In genomic region chr15:44535092-44535491, GRCh38 we compare ENCODE assay signal across 12 cellular contexts. TPM values are rescaled to one million over a fixed set of nuclear protein-coding genes. Genes with fewer than 3 reads are reported as not detected.
DNase-seq lines count a peak whose midpoint lies in the region; ATAC-seq and TF ChIP-seq lines count a peak whose summit lies in the region.
"Had no signal": no experiment of that assay in that cellular context is flagged by ENCODE, and none has a peak within 500 bp of the region (broad histone marks: within the 10 kb centered on the region; RNA-seq: fewer than 3 reads in every experiment).

No MANE protein-coding gene starts in this region.

- TF ChIP-seq RAD21 in HCT116 (IDR thresholded peaks at IDR 0.05; ENCODE audit: low read depth), result no peak

- H3K9ac ChIP-seq in BLaER1, result no peak overlapping the region
- H3K9ac ChIP-seq in HCT116 (ENCODE audit: low read length), result no peak overlapping the region

- POLR2A ChIA-PET in HCT116 (lab: Charles Lee), result no interaction called here

- in situ Hi-C loops in KBM-7 (cut with MboI; ENCODE audit: low pct_unique_long_range_greater_than_20kb, low sequenced_read_pairs), result loop anchor here (25.0 kb wide), 1 partner anchor 648 kb away; no protein-coding TSS in a partner anchor

- H3K4me1 ChIP-seq in BLaER1 (peaks cover 25% of the 10 kb centered on the region), HCT116 (ENCODE audit: control insufficient read depth in 1 of 2, insufficient read depth in 2 of 2, low read length in 2 of 2) (peaks cover 9 to 17% of the 10 kb centered on the region in 2 experiments; a peak in 3 of 4 replicates)

- H4K20me1 ChIP-seq in BLaER1 (peaks cover 28% of the 10 kb centered on the region), HCT116 (ENCODE audit: insufficient read depth) (peaks cover 10% of the 10 kb centered on the region; the same call in 1 of the 2 replicates)

- peak overlapping the region; percentile 57 for H3K27ac Mint-ChIP-seq in activated naive CD8-positive, alpha-beta T cell treated with anti-CD3 and anti-CD28 coated beads, Interleukin-2, amount 50 U/mL, for 24 hours
- H3K27ac Mint-ChIP-seq in mesothelial cell of epicardium, result peak overlapping the region; percentile 98

- no TSS peak for BruUV-seq in HCT116 (replicated peaks; lab: Mats Ljungman, UMichigan)

- H3K36me3 Mint-ChIP-seq in activated naive CD8-positive, alpha-beta T cell treated with anti-CD3 and anti-CD28 coated beads, Interleukin-2, amount 50 U/mL, for 24 hours (ENCODE audit: low read depth), result peaks cover 20% of the 10 kb centered on the region
- peaks cover 8% of the 10 kb centered on the region for H3K36me3 Mint-ChIP-seq in mesothelial cell of epicardium

- H3K27me3 Mint-ChIP-seq in activated naive CD8-positive, alpha-beta T cell treated with anti-CD3 and anti-CD28 coated beads, Interleukin-2, amount 50 U/mL, for 24 hours, result no peaks in the 10 kb centered on the region
- no peaks in the 10 kb centered on the region for H3K27me3 Mint-ChIP-seq in mesothelial cell of epicardium (ENCODE audit: low read depth)

- H3K27ac ChIP-seq in BLaER1 (no peak overlapping the region), HCT116 (ENCODE audit: low read depth, low read length) (no peak overlapping the region)

- peaks cover 40% of the 10 kb centered on the region for H3K79me2 ChIP-seq in HCT116 (ENCODE audit: insufficient read depth, low read length)

- RAD21 ChIA-PET in HCT116 (lab: Charles Lee; ENCODE audit: low non-redundant PET in 1 of 2, low total read pairs in 2 of 2, uncharacterized antibody in 2 of 2, unreplicated experiment in 2 of 2), result no interaction called here

- no peaks in the 10 kb centered on the region for H3K27me3 ChIP-seq in BLaER1
- no peaks in the 10 kb centered on the region for H3K27me3 ChIP-seq in HCT116 (ENCODE audit: insufficient read depth, low read length)
- H3K27me3 ChIP-seq: sigmoid colon, uterus had no signal

- DNase-seq in HCT116 (ENCODE audit: low read depth, low spot score) (no peak), mesothelial cell of epicardium (ENCODE audit: low spot score in 2 of 2, unreplicated experiment in 2 of 2) (no peak), cortex of kidney (lab: John Stamatoyannopoulos, UW) (no peak), KBM-7 (no peak), SIG-M5 treated with dmso at 0.1 percent for 504 hours (lab: John Stamatoyannopoulos, UW; ENCODE audit: unreplicated experiment) (no peak)
- DNase-seq in activated naive CD8-positive, alpha-beta T cell treated with anti-CD3 and anti-CD28 coated beads, Interleukin-2, amount 50 U/mL, for 24 hours, result no peak
- DNase-seq: GOT3, lower lobe of right lung, sigmoid colon had no signal

- no peaks in the 10 kb centered on the region for H3K9me2 ChIP-seq in HCT116 (ENCODE audit: insufficient read depth)

- intact Hi-C loops in HCT116 (cut with micrococcal nuclease), result no loop called here

- CTCF ChIA-PET in HCT116 (lab: Charles Lee), result no interaction called here

- H3K9me3 ChIP-seq in BLaER1 (no peaks in the 10 kb centered on the region), HCT116 (ENCODE audit: control insufficient read depth in 1 of 2, insufficient read depth in 1 of 2, low read depth in 1 of 2, low read length in 2 of 2) (no peaks in the 10 kb centered on the region)
- H3K9me3 ChIP-seq: lower lobe of right lung, sigmoid colon, uterus had no signal

- no peak for TF ChIP-seq CTCF in HCT116 (IDR thresholded peaks at IDR 0.05 in 2 of 3, conservative IDR thresholded peaks at IDR 0.05 in 1 of 3; ENCODE audit: borderline replicate concordance in 1 of 3, insufficient read depth in 1 of 3, low read depth in 2 of 3, low read length in 2 of 3)
- no peak for TF ChIP-seq CTCF in mesothelial cell of epicardium (IDR thresholded peaks at IDR 0.05; ENCODE audit: unreplicated experiment)

- peaks cover 9% of the 10 kb centered on the region; the same call in 1 of the 2 replicates for H3K36me3 ChIP-seq in BLaER1
- peaks cover 2 to 7% of the 10 kb centered on the region in 2 experiments; a peak in 2 of 4 replicates for H3K36me3 ChIP-seq in HCT116 (ENCODE audit: control insufficient read depth in 1 of 2, insufficient read depth in 2 of 2, low read length in 2 of 2)
- H3K36me3 ChIP-seq: uterus had no signal

- TF ChIP-seq POLR2A in HCT116 (IDR thresholded peaks at IDR 0.05; ENCODE audit: borderline replicate concordance, extremely low read depth, insufficient read depth, insufficient read length), result no peak

- H3K4me2 ChIP-seq in BLaER1, result peak overlapping the region; percentile 96; the same call in 1 of the 2 replicates
- H3K4me2 ChIP-seq in HCT116 (ENCODE audit: low read length), result peak overlapping the region; percentile 87; the same call in 1 of the 2 replicates

- no peak for ATAC-seq in HCT116
- ATAC-seq in activated naive CD8-positive, alpha-beta T cell treated with anti-CD3 and anti-CD28 coated beads, Interleukin-2, amount 50 U/mL, for 24 hours, result no peak
- no peak for ATAC-seq in GM21717 (IDR thresholded peaks at IDR 0.05; ENCODE audit: unreplicated experiment)
- ATAC-seq: lower lobe of right lung had no signal

- H3K4me3 ChIP-seq in BLaER1 (no peak overlapping the region), HCT116 (replicated peaks in 1 of 2; ENCODE audit: low read depth in 1 of 2, low read length in 2 of 2) (no peak overlapping the region)

- H3K4me1 Mint-ChIP-seq in activated naive CD8-positive, alpha-beta T cell treated with anti-CD3 and anti-CD28 coated beads, Interleukin-2, amount 50 U/mL, for 24 hours, result peaks cover 32% of the 10 kb centered on the region
- peaks cover 21% of the 10 kb centered on the region for H3K4me1 Mint-ChIP-seq in mesothelial cell of epicardium

- H2AFZ ChIP-seq in HCT116 (ENCODE audit: low read depth, low read length, poor library complexity, severe bottlenecking), result no peak overlapping the region

- H3K4me3 Mint-ChIP-seq in activated naive CD8-positive, alpha-beta T cell treated with anti-CD3 and anti-CD28 coated beads, Interleukin-2, amount 50 U/mL, for 24 hours, result peak overlapping the region; percentile 97
- H3K4me3 Mint-ChIP-seq in mesothelial cell of epicardium, result peak overlapping the region; percentile 82

- no peaks in the 10 kb centered on the region for H3K9me3 Mint-ChIP-seq in activated naive CD8-positive, alpha-beta T cell treated with anti-CD3 and anti-CD28 coated beads, Interleukin-2, amount 50 U/mL, for 24 hours
- H3K9me3 Mint-ChIP-seq in mesothelial cell of epicardium, result no peaks in the 10 kb centered on the region

TF ChIP-seq in HCT116, 20 proteins besides CTCF, POLR2A, EP300 and RAD21:
- TF ChIP-seq EZH2phosphoT487 (IDR thresholded peaks at IDR 0.05; ENCODE audit: borderline replicate concordance), result no peak
- TF ChIP-seq POLR2AphosphoS5 (IDR thresholded peaks at IDR 0.05; ENCODE audit: low read depth, low read length), result 0 out of 2 replicates have a peak, but pooled peaks have one; percentile 8

RNA-seq across cellular contexts. Expression of gene EIF3J, which starts 1.9 kb away (rescaled TPM):
- total RNA-seq in HCT116 (2021; ENCODE audit: unreplicated experiment), result 68.6 TPM
- 35.2 and 49.2 TPM in 2 replicates for polyA plus RNA-seq in HCT116 (2012)
- total RNA-seq in mesothelial cell of epicardium, result 75.7 to 80.2 TPM (median 77.8 TPM) in 3 replicates
